In genomic region chr5:126595486-126596083, GRCh38 we compare ENCODE assay signal across 8 cellular contexts. TPM values are rescaled to one million over a fixed set of nuclear protein-coding genes. Genes with fewer than 3 reads are reported as not detected.
DNase-seq lines count a peak whose midpoint lies in the region; ATAC-seq and TF ChIP-seq lines count a peak whose summit lies in the region.

No MANE protein-coding gene starts in this region.

- H3K27ac ChIP-seq in PC-3 (ENCODE audit: low read length) (no peak overlapping the region), smooth muscle cell (ENCODE audit: low read depth) (peak overlapping the region; percentile 56)

- 0 out of 2 replicates have a peak overlapping the region, but pooled peaks have one; percentile 5 for H3K9ac ChIP-seq in PC-3 (ENCODE audit: low read length)
- H3K9ac ChIP-seq in smooth muscle cell (ENCODE audit: low read depth) = peak overlapping the region; percentile 46

- H3K27ac Mint-ChIP-seq in activated CD4-positive, alpha-beta T cell treated with anti-CD3 and anti-CD28 coated beads, Interleukin-2, amount 10 ng/mL, durations not matched to agents 7 days and 5 days = no peak overlapping the region

- H3F3A ChIP-seq in PC-3 (ENCODE audit: low read length, unreplicated experiment) (peaks cover 3% of the 10 kb centered on the region), smooth muscle cell (ENCODE audit: low read depth) (no peaks in the 10 kb centered on the region)

- H3K36me3 Mint-ChIP-seq in activated CD4-positive, alpha-beta T cell treated with anti-CD3 and anti-CD28 coated beads, Interleukin-2, amount 10 ng/mL, durations not matched to agents 7 days and 5 days (ENCODE audit: low read depth) = no peaks in the 10 kb centered on the region

- H2AFZ ChIP-seq in PC-3 (ENCODE audit: low read length) = peak overlapping the region; percentile 89
- H2AFZ ChIP-seq in smooth muscle cell (ENCODE audit: low read depth) = peak overlapping the region; percentile 74

- peaks cover 21% of the 10 kb centered on the region for H3K4me1 ChIP-seq in PC-3 (ENCODE audit: insufficient read depth, low read length)
- H3K4me1 ChIP-seq in smooth muscle cell (ENCODE audit: low read depth) = peaks cover 21% of the 10 kb centered on the region

- peaks cover 36% of the 10 kb centered on the region for H3K79me2 ChIP-seq in PC-3 (ENCODE audit: low read length)
- peaks cover 17% of the 10 kb centered on the region for H3K79me2 ChIP-seq in smooth muscle cell (ENCODE audit: low read depth)

- H3K27me3 ChIP-seq in PC-3 (ENCODE audit: low read length) (no peaks in the 10 kb centered on the region), smooth muscle cell (ENCODE audit: low read depth) (no peaks in the 10 kb centered on the region)

- no peaks in the 10 kb centered on the region for H3K9me2 ChIP-seq in PC-3 (replicated peaks; ENCODE audit: low read length)

- DNase-seq in activated CD4-positive, alpha-beta T cell treated with anti-CD3 and anti-CD28 coated beads, Interleukin-2, amount 10 ng/mL, durations not matched to agents 7 days and 5 days = no peak
- no peak for DNase-seq in activated CD4-positive, alpha-beta T cell treated with anti-CD3 and anti-CD28 coated beads for 4 hours
- no peak for DNase-seq in PC-3
- no peak for DNase-seq in fibroblast of pulmonary artery (ENCODE audit: low read depth)
- no peak for DNase-seq in smooth muscle cell (lab: John Stamatoyannopoulos, UW; ENCODE audit: unreplicated experiment)
- DNase-seq in ecto neural progenitor cell (ENCODE audit: low spot score) = no peak
- DNase-seq in D341Med (ENCODE audit: low spot score) = no peak
- DNase-seq in NCI-H2107 (lab: John Stamatoyannopoulos, UW) = no peak

- peak overlapping the region; percentile 88 for H3K4me2 ChIP-seq in PC-3 (ENCODE audit: low read length)
- peak overlapping the region; percentile 87 for H3K4me2 ChIP-seq in smooth muscle cell

- no TSS peak for BruUV-seq in PC-3 (replicated peaks; lab: Mats Ljungman, UMichigan)

- TF ChIP-seq CTCF in PC-3 (conservative IDR thresholded peaks at IDR 0.05; ENCODE audit: low read depth, low read length) (no peak), fibroblast of pulmonary artery (IDR thresholded peaks at IDR 0.05; ENCODE audit: low read length, missing control alignments) (no peak), smooth muscle cell (IDR thresholded peaks at IDR 0.05; ENCODE audit: borderline replicate concordance, insufficient read depth, poor library complexity, severe bottlenecking) (no peak)

- H3K9me3 ChIP-seq in PC-3 (ENCODE audit: low read length) = no peaks in the 10 kb centered on the region
- H3K9me3 ChIP-seq in smooth muscle cell (replicated peaks; ENCODE audit: low read depth) = no peaks in the 10 kb centered on the region

- 59% methylated on average over 22 of the region's 22 CpGs for WGBS in smooth muscle cell (ENCODE audit: low lambda C conversion rate)

- H3K9me3 Mint-ChIP-seq in activated CD4-positive, alpha-beta T cell treated with anti-CD3 and anti-CD28 coated beads, Interleukin-2, amount 10 ng/mL, durations not matched to agents 7 days and 5 days = no peaks in the 10 kb centered on the region

- intact Hi-C loops in PC-3 (cut with micrococcal nuclease) = loop anchor here (1.0 to 10.0 kb wide), 4 partner anchors 53 to 256 kb away; partner anchors contain the start of gene GRAMD2B

- no peaks in the 10 kb centered on the region for H4K20me1 ChIP-seq in PC-3 (ENCODE audit: low read length)
- no peaks in the 10 kb centered on the region for H4K20me1 ChIP-seq in smooth muscle cell (ENCODE audit: low read depth)

- ATAC-seq in PC-3 = no peak

- POLR2A ChIA-PET in activated CD4-positive, alpha-beta T cell treated with anti-CD3 and anti-CD28 coated beads, Interleukin-2, amount 10 ng/mL, durations not matched to agents 7 days and 5 days (lab: Charles Lee) = no interaction called here
- POLR2A ChIA-PET in PC-3 (lab: Charles Lee; ENCODE audit: unreplicated experiment) = interaction anchor here (0.5 kb wide), 1 partner anchor 29 kb away, joined by 4 read pairs; no protein-coding TSS in a partner anchor

- peaks cover 19% of the 10 kb centered on the region for H3K27me3 Mint-ChIP-seq in activated CD4-positive, alpha-beta T cell treated with anti-CD3 and anti-CD28 coated beads, Interleukin-2, amount 10 ng/mL, durations not matched to agents 7 days and 5 days

- CTCF ChIA-PET in activated CD4-positive, alpha-beta T cell treated with anti-CD3 and anti-CD28 coated beads, Interleukin-2, amount 10 ng/mL, durations not matched to agents 7 days and 5 days (lab: Charles Lee) = interaction anchor here (0.6 to 1.4 kb wide), 2 partner anchors 42 to 174 kb away, joined by 3 read pairs; no protein-coding TSS in a partner anchor
- CTCF ChIA-PET in PC-3 (lab: Charles Lee) = interaction anchor here (0.5 to 1.2 kb wide), 2 partner anchors 47 to 57 kb away, joined by 7 to 8 read pairs; no protein-coding TSS in a partner anchor

- H3K36me3 ChIP-seq in PC-3 (ENCODE audit: low read depth, low read length) (peaks cover 3% of the 10 kb centered on the region), smooth muscle cell (ENCODE audit: low read depth) (no peaks in the 10 kb centered on the region)

- H3K4me3 Mint-ChIP-seq in activated CD4-positive, alpha-beta T cell treated with anti-CD3 and anti-CD28 coated beads, Interleukin-2, amount 10 ng/mL, durations not matched to agents 7 days and 5 days = peak overlapping the region; percentile 75

- H3K4me3 ChIP-seq in PC-3 (ENCODE audit: low read length) (peak overlapping the region; percentile 76), fibroblast of pulmonary artery (replicated peaks; ENCODE audit: low read depth, low read length) (peak overlapping the region; percentile 64), smooth muscle cell (peak overlapping the region; percentile 60)

- peaks cover 19% of the 10 kb centered on the region for H3K4me1 Mint-ChIP-seq in activated CD4-positive, alpha-beta T cell treated with anti-CD3 and anti-CD28 coated beads, Interleukin-2, amount 10 ng/mL, durations not matched to agents 7 days and 5 days

RNA-seq across cellular contexts. Expression of gene ALDH7A1, which starts 0.6 kb away (rescaled TPM):
- total RNA-seq in activated CD4-positive, alpha-beta T cell treated with anti-CD3 and anti-CD28 coated beads, Interleukin-2, amount 10 ng/mL, durations not matched to agents 7 days and 5 days = 1 to 10 TPM; 2.7 to 3.6 TPM
- total RNA-seq in PC-3 (2014; rRNA removed) (45.8 and 45.9 TPM in 2 replicates), smooth muscle cell (26.5 and 28.4 TPM in 2 replicates)
- polyA plus RNA-seq in smooth muscle cell = 55.3 and 56.8 TPM in 2 replicates

RNA-seq across cellular contexts. Expression of gene PHAX, which starts 5.2 kb away (rescaled TPM):
- total RNA-seq in activated CD4-positive, alpha-beta T cell treated with anti-CD3 and anti-CD28 coated beads, Interleukin-2, amount 10 ng/mL, durations not matched to agents 7 days and 5 days = 10 to 100 TPM; 34.1 TPM
- total RNA-seq in PC-3 (2014; rRNA removed) (34.4 and 40.3 TPM in 2 replicates), smooth muscle cell (34.4 and 61.3 TPM in 2 replicates)
- 45.4 and 58.2 TPM in 2 replicates for polyA plus RNA-seq in smooth muscle cell
